6 cellular contexts compared by ENCODE assay signal in the genomic region with DNA sequence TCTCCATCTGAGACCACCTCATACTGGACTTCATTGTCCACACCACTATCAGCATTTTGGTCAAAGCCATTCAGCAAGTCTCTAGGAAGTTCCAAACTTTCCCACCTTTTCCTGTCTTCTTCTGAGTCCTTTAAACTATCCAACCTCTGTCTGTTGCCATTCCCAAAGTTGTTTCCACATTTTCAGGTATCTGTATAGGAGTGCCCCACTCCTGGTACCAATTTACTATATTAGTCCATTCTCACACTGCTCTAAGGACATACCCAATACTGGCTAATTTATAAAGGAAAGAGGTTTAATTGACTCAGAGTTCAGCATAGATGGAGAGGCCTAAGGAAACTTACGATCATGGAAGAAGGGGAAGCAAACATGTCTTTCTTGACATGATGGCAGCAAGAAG.
"Had no signal": no experiment of that assay in that cellular context is flagged by ENCODE, and none has a peak within 500 bp of the region (broad histone marks: within the 10 kb centered on the region; RNA-seq: fewer than 3 reads in every experiment).

No MANE protein-coding gene starts in this region.

- H3K27ac ChIP-seq: HL-60, KMS-11 had no signal

- ATAC-seq: HepG2 had no signal

- H3K4me2 ChIP-seq: KMS-11 had no signal

- FAIRE-seq: HepG2, HTR-8/SVneo had no signal

- H3K9ac ChIP-seq: KMS-11 had no signal

- DNase-seq: IMR-90, KG1 had no signal
